In the genomic region with DNA sequence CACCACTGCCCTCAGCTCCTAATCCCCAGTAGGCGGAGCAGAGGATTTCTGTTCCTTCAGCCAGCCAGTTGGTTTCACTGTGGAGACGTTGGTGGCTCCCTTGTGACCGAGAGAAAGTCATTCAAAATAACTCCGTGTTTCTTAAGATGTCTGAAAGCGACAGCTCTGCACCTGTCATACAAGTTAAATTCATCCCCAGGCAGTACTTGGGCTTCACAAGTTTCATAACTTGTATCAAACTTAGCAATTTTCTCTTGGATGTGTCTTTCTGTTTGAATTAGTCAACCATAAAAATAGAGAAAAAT, we compare ENCODE assay signal across 8 cellular contexts. TPM values are rescaled to one million over a fixed set of nuclear protein-coding genes. Genes with fewer than 3 reads are reported as not detected.
DNase-seq lines count a peak whose midpoint lies in the region; ATAC-seq, FAIRE-seq and TF ChIP-seq lines count a peak whose summit lies in the region.

No MANE protein-coding gene starts in this region.

- H3K36me3 ChIP-seq in BLaER1 (peaks cover 4% of the 10 kb centered on the region; the same call in 1 of the 2 replicates), endothelial cell of umbilical vein (ENCODE audit: control insufficient read depth in 2 of 2, extremely low read depth in 1 of 2, insufficient read depth in 2 of 2, low read length in 2 of 2) (no peaks in the 10 kb centered on the region), rectal smooth muscle tissue (ENCODE audit: control insufficient read depth, insufficient read depth, low read length) (no peaks in the 10 kb centered on the region)

- no peaks in the 10 kb centered on the region for H3K79me2 ChIP-seq in endothelial cell of umbilical vein (ENCODE audit: control insufficient read depth, insufficient read depth, low read length)

- H3K27me3 ChIP-seq in BLaER1 (peaks cover 75% of the 10 kb centered on the region), endothelial cell of umbilical vein (ENCODE audit: control insufficient read depth in 2 of 2, insufficient read depth in 2 of 2, low read length in 2 of 2) (peaks cover 18 to 31% of the 10 kb centered on the region in 2 experiments), rectal smooth muscle tissue (ENCODE audit: control insufficient read depth, insufficient read depth, low read length) (peaks cover 14% of the 10 kb centered on the region)

- CTCF ChIA-PET in endothelial cell of umbilical vein (lab: Charles Lee), result interaction anchor here (0.8 to 6.0 kb wide), 40 partner anchors 9 to 443 kb away, joined by 3 to 139 read pairs (median 9); partner anchors contain the start of genes CDKN2A and CDKN2B-AS1
- CTCF ChIA-PET in GM10248 (lab: Yijun Ruan, JAX), result interaction anchor here (0.6 to 8.8 kb wide), 35 partner anchors 9 to 730 kb away, joined by 3 to 142 read pairs (median 10); partner anchors contain the start of genes CDKN2A and CDKN2B-AS1

- no peak for FAIRE-seq in endothelial cell of umbilical vein (lab: Jason Lieb, UNC)

- BruUV-seq in endothelial cell of umbilical vein (replicated peaks; lab: Mats Ljungman, UMichigan), result no TSS peak

- TF ChIP-seq CTCF in endothelial cell of umbilical vein (IDR thresholded peaks at IDR 0.05; ENCODE audit: extremely low read depth in 1 of 2, insufficient read depth in 1 of 2, low read depth in 1 of 2, low read length in 2 of 2) (no peak), GM10248 (IDR thresholded peaks at IDR 0.05; ENCODE audit: control extremely low read depth, extremely low read depth, low read depth, missing control alignments) (no peak)

- H3K9me3 ChIP-seq in BLaER1, result peaks cover 12% of the 10 kb centered on the region; the same call in 1 of the 2 replicates
- no peaks in the 10 kb centered on the region for H3K9me3 ChIP-seq in endothelial cell of umbilical vein (replicated peaks; ENCODE audit: control insufficient read depth, insufficient read depth, low read length)

- no peak for TF ChIP-seq POLR2A in endothelial cell of umbilical vein (IDR thresholded peaks at IDR 0.05; ENCODE audit: low read depth, low read length)

- no peak overlapping the region for H3K9ac ChIP-seq in BLaER1
- H3K9ac ChIP-seq in endothelial cell of umbilical vein (replicated peaks; ENCODE audit: extremely low read depth, insufficient read depth, low read length), result no peak overlapping the region
- no peak overlapping the region for H3K9ac ChIP-seq in rectal smooth muscle tissue (ENCODE audit: low read length)

- DNase-seq in endothelial cell of umbilical vein (ENCODE audit: low read depth, low spot score) (no peak), RKO (ENCODE audit: low spot score) (no peak), NCI-H345 treated with DMSO at 0.1 percent for 48 hours (lab: John Stamatoyannopoulos, UW; ENCODE audit: unreplicated experiment) (no peak), GM10248 (ENCODE audit: extremely low spot score) (no peak)

- H3K4me2 ChIP-seq in BLaER1, result peak overlapping the region; percentile 60
- peak overlapping the region; percentile 99 for H3K4me2 ChIP-seq in endothelial cell of umbilical vein (ENCODE audit: insufficient read depth, low read length)

- H3K4me1 ChIP-seq in BLaER1 (peaks cover 10% of the 10 kb centered on the region), endothelial cell of umbilical vein (ENCODE audit: control insufficient read depth, extremely low read depth, insufficient read depth, low read length) (peaks cover 16% of the 10 kb centered on the region), rectal smooth muscle tissue (ENCODE audit: control insufficient read depth, insufficient read depth, low read length) (no peaks in the 10 kb centered on the region)

- no peaks in the 10 kb centered on the region for H3K9me1 ChIP-seq in endothelial cell of umbilical vein (replicated peaks; ENCODE audit: control insufficient read depth, extremely low read depth, insufficient read depth, low read length)

- POLR2A ChIA-PET in endothelial cell of umbilical vein (lab: Charles Lee) (interaction anchor here (0.8 to 1.8 kb wide), 8 partner anchors 15 to 229 kb away, joined by 3 to 8 read pairs (median 3); partner anchors contain the start of genes CDKN2A, CDKN2B-AS1 and MTAP), GM10248 (lab: Yijun Ruan, JAX) (interaction anchor here (0.9 kb wide), 1 partner anchor 15 kb away, joined by 3 read pairs; the partner anchor contains the start of genes CDKN2A and CDKN2B-AS1)

- H3K4me3 ChIP-seq in BLaER1 (peak overlapping the region; percentile 54), endothelial cell of umbilical vein (replicated peaks in 1 of 3; ENCODE audit: insufficient read depth in 1 of 3, low read depth in 1 of 3, low read length in 3 of 3) (peak overlapping the region in 2 of 3 experiments; percentile 45 to 60), rectal smooth muscle tissue (ENCODE audit: low read length) (peak overlapping the region; percentile 87)

- intact Hi-C loops in endothelial cell of umbilical vein (cut with micrococcal nuclease), result loop anchor here (1.0 to 5.0 kb wide), 9 partner anchors 14 to 438 kb away; partner anchors contain the start of gene DMRTA1

- peak overlapping the region; percentile 90 for H2AFZ ChIP-seq in endothelial cell of umbilical vein (ENCODE audit: low read depth, low read length)

- ATAC-seq in GM21360 (IDR thresholded peaks at IDR 0.05; ENCODE audit: unreplicated experiment) (peak; percentile 48), HG03571 (IDR thresholded peaks at IDR 0.05; ENCODE audit: unreplicated experiment) (peak; percentile 33)

- dilution Hi-C loops in endothelial cell of umbilical vein (cut with MboI; ENCODE audit: extremely low pct_ligation_motif_present, low sequenced_read_pairs), result no loop called here

- H3K27ac ChIP-seq in BLaER1, result no peak overlapping the region
- no peak overlapping the region for H3K27ac ChIP-seq in endothelial cell of umbilical vein (ENCODE audit: insufficient read depth, low read depth, low read length)
- H3K27ac ChIP-seq in rectal smooth muscle tissue (ENCODE audit: low read depth, low read length), result peak overlapping the region; percentile 83

- H4K20me1 ChIP-seq in BLaER1 (peaks cover 80% of the 10 kb centered on the region), endothelial cell of umbilical vein (replicated peaks; ENCODE audit: control insufficient read depth, extremely low read depth, insufficient read depth, low read length) (no peaks in the 10 kb centered on the region)

TF ChIP-seq in endothelial cell of umbilical vein, 7 proteins besides CTCF, POLR2A, EP300 and RAD21:
- TF ChIP-seq MYC (IDR thresholded peaks at IDR 0.05; ENCODE audit: low read depth, low read length), result no peak
- no peak for TF ChIP-seq MAX (IDR thresholded peaks at IDR 0.05; ENCODE audit: insufficient read depth, insufficient read length)
- no peak for TF ChIP-seq FOS (IDR thresholded peaks at IDR 0.05; ENCODE audit: borderline replicate concordance, insufficient read depth, low read length)
- TF ChIP-seq EZH2 (IDR thresholded peaks at IDR 0.05; ENCODE audit: borderline replicate concordance, low read depth, low read length, severe bottlenecking), result no peak
- no peak for TF ChIP-seq GATA2 (IDR thresholded peaks at IDR 0.05; ENCODE audit: insufficient read depth, insufficient read length, low read depth, low read length)
- TF ChIP-seq POLR2AphosphoS5 (IDR thresholded peaks at IDR 0.05; ENCODE audit: insufficient read depth, low read depth, low read length), result no peak
- TF ChIP-seq JUN (IDR thresholded peaks at IDR 0.05; ENCODE audit: borderline replicate concordance, insufficient read depth, insufficient read length, low read depth), result no peak

RNA-seq across cellular contexts. Expression of gene CDKN2B, which starts 0.4 kb away (rescaled TPM):
- 2.1 and 2.3 TPM in 2 replicates for total RNA-seq in endothelial cell of umbilical vein
- 1.6 and 2.1 TPM in 2 replicates for polyA plus RNA-seq in endothelial cell of umbilical vein
- polyA plus RNA-seq in endothelial cell of umbilical vein (2011; cell fraction: cytosol; rRNA removed), result 1.6 and 2.2 TPM in 2 replicates
- 2.1 and 4.0 TPM in 2 replicates for polyA plus RNA-seq in endothelial cell of umbilical vein (2011; cell fraction: nucleus; rRNA removed)
- polyA plus RNA-seq in endothelial cell of umbilical vein (2012), result 5.7 and 6.0 TPM in 2 replicates
- polyA minus RNA-seq in endothelial cell of umbilical vein, result 0.53 and 3.0 TPM in 2 replicates
- polyA minus RNA-seq in endothelial cell of umbilical vein (2011; cell fraction: cytosol; rRNA and poly(A)+ RNA removed), result 17.0 TPM
- polyA minus RNA-seq in endothelial cell of umbilical vein (2011; cell fraction: nucleus; rRNA and poly(A)+ RNA removed), result 1.9 and 3.4 TPM in 2 replicates

RNA-seq across cellular contexts. Expression of gene CDKN2B-AS1, which starts 14.9 kb away (rescaled TPM):
- total RNA-seq in endothelial cell of umbilical vein, result 1.9 and 2.4 TPM in 2 replicates
- polyA plus RNA-seq in endothelial cell of umbilical vein, result 0.27 and 0.44 TPM in 2 replicates
- 0.22 and 0.47 TPM in 2 replicates for polyA plus RNA-seq in endothelial cell of umbilical vein (2011; cell fraction: cytosol; rRNA removed)
- polyA plus RNA-seq in endothelial cell of umbilical vein (2011; cell fraction: nucleus; rRNA removed), result 3.1 and 3.8 TPM in 2 replicates
- polyA plus RNA-seq in endothelial cell of umbilical vein (2012), result 0.61 and 1.1 TPM in 2 replicates
- polyA minus RNA-seq in endothelial cell of umbilical vein, result 1.8 and 2.7 TPM in 2 replicates
- 5.3 TPM for polyA minus RNA-seq in endothelial cell of umbilical vein (2011; cell fraction: cytosol; rRNA and poly(A)+ RNA removed)
- polyA minus RNA-seq in endothelial cell of umbilical vein (2011; cell fraction: nucleus; rRNA and poly(A)+ RNA removed), result 5.0 and 10.3 TPM in 2 replicates

RNA-seq across cellular contexts. Expression of gene CDKN2A, which starts 15.3 kb away (rescaled TPM):
- total RNA-seq in endothelial cell of umbilical vein, result 8.5 and 9.3 TPM in 2 replicates
- polyA plus RNA-seq in endothelial cell of umbilical vein, result 10.7 and 14.1 TPM in 2 replicates
- 5.8 and 8.1 TPM in 2 replicates for polyA plus RNA-seq in endothelial cell of umbilical vein (2011; cell fraction: cytosol; rRNA removed)
- polyA plus RNA-seq in endothelial cell of umbilical vein (2011; cell fraction: nucleus; rRNA removed), result 5.2 and 5.3 TPM in 2 replicates
- 13.2 and 23.8 TPM in 2 replicates for polyA plus RNA-seq in endothelial cell of umbilical vein (2012)
- 2.5 and 2.9 TPM in 2 replicates for polyA minus RNA-seq in endothelial cell of umbilical vein
- polyA minus RNA-seq in endothelial cell of umbilical vein (2011; cell fraction: cytosol; rRNA and poly(A)+ RNA removed), result 182 TPM
- 3.3 and 3.8 TPM in 2 replicates for polyA minus RNA-seq in endothelial cell of umbilical vein (2011; cell fraction: nucleus; rRNA and poly(A)+ RNA removed)
